In genomic region chr10:126595160-126595559, GRCh38 we compare ENCODE assay signal across 21 cellular contexts.
"Had no signal": no experiment of that assay in that cellular context is flagged by ENCODE, and none has a peak within 500 bp of the region (broad histone marks: within the 10 kb centered on the region; RNA-seq: fewer than 3 reads in every experiment).

No MANE protein-coding gene starts in this region.

- H3K9me3 ChIP-seq: body of pancreas, prostate gland, right atrium auricular region, tibial nerve, uterus had no signal

- H3K4me3 ChIP-seq: body of pancreas, cardiac muscle cell, prostate gland, right atrium auricular region, tibial nerve, uterus had no signal

- H3K27me3 ChIP-seq: body of pancreas, cardiac muscle cell, right atrium auricular region, tibial nerve, uterus had no signal

- H3K27ac ChIP-seq: body of pancreas, cardiac muscle cell, prostate gland, right atrium auricular region, tibial nerve, uterus, VCaP had no signal

- DNase-seq: activated CD4-positive, alpha-beta memory T cell treated with anti-CD3 and anti-CD28 coated beads, Interleukin-2, amount 10 ng/mL, durations not matched to agents 7 days and 5 days; activated CD4-positive, alpha-beta T cell treated with anti-CD3 and anti-CD28 coated beads, Interleukin-2, amount 10 ng/mL, durations not matched to agents 24 days and 14 days; activated effector memory CD4-positive, alpha-beta T cell treated with anti-CD3 and anti-CD28 coated beads, Interleukin-2, amount 50 U/mL, for 16 hours; activated naive CD4-positive, alpha-beta T cell treated with anti-CD3 and anti-CD28 coated beads, Interleukin-2, amount 10 ng/mL, durations not matched to agents 7 days and 5 days; activated T-cell treated with anti-CD3 and anti-CD28 coated beads for 4 hours; body of pancreas; effector CD8-positive, alpha-beta T cell; foreskin melanocyte; glutamatergic neuron; left ventricle myocardium superior; mammary epithelial cell; naive thymus-derived CD4-positive, alpha-beta T cell; stimulated activated CD4-positive, alpha-beta T cell treated with anti-CD3 and anti-CD28 coated beads, Interleukin-4, amount 100 ng/mL, for 24 hours; stimulated activated naive CD4-positive, alpha-beta T cell treated with Interleukin-2 at 50 U/mL for 16 hours; uterus had no signal

- H3K4me1 ChIP-seq: body of pancreas, prostate gland, right atrium auricular region, tibial nerve, uterus had no signal

- ATAC-seq: activated CD4-positive, CD25-positive, alpha-beta regulatory T cell treated with anti-CD3 and anti-CD28 coated beads, Interleukin-2, amount 50 U/mL, for 24 hours; body of pancreas; left ventricle myocardium superior; naive thymus-derived CD4-positive, alpha-beta T cell had no signal

- H3K36me3 ChIP-seq: cardiac muscle cell, prostate gland, right atrium auricular region, tibial nerve, uterus had no signal
